In genomic region chr20:258269-258858, GRCh38 we compare ENCODE assay signal across 22 cellular contexts. TPM values are rescaled to one million over a fixed set of nuclear protein-coding genes. Genes with fewer than 3 reads are reported as not detected.
"Had no signal": no experiment of that assay in that cellular context is flagged by ENCODE, and none has a peak within 500 bp of the region (broad histone marks: within the 10 kb centered on the region; RNA-seq: fewer than 3 reads in every experiment).

No MANE protein-coding gene starts in this region.

- H3K36me3 ChIP-seq: esophagus squamous epithelium, heart right ventricle, left ventricle myocardium inferior, spleen, tibial nerve, vagina, WERI-Rb-1 had no signal

- H3K4me1 Mint-ChIP-seq: immature natural killer cell had no signal

- H3K4me3 Mint-ChIP-seq: activated CD4-positive, alpha-beta T cell treated with anti-CD3 and anti-CD28 coated beads, Interleukin-2, amount 10 ng/mL, durations not matched to agents 7 days and 5 days; activated naive CD8-positive, alpha-beta T cell treated with anti-CD3 and anti-CD28 coated beads, Interleukin-2, amount 10 ng/mL, durations not matched to agents 7 days and 5 days; immature natural killer cell; nephron progenitor cell; T-helper 1 cell treated with Interleukin-12 subunit alpha and Interleukin-12 subunit beta and Interleukin-4 antibody, amounts not matched to agents 30 μg/mL and 1 μg/mL, for 36 hours had no signal

- H3K4me3 ChIP-seq: body of pancreas, esophagus squamous epithelium, heart right ventricle, left ventricle myocardium inferior, spleen, tibial nerve, vagina had no signal

- H3K27ac Mint-ChIP-seq: activated CD4-positive, alpha-beta T cell treated with anti-CD3 and anti-CD28 coated beads, Interleukin-2, amount 10 ng/mL, durations not matched to agents 7 days and 5 days; activated naive CD8-positive, alpha-beta T cell treated with anti-CD3 and anti-CD28 coated beads, Interleukin-2, amount 10 ng/mL, durations not matched to agents 7 days and 5 days; immature natural killer cell; nephron progenitor cell; T-helper 1 cell treated with Interleukin-12 subunit alpha and Interleukin-12 subunit beta and Interleukin-4 antibody, amounts not matched to agents 30 μg/mL and 1 μg/mL, for 36 hours had no signal

- H3K4me1 ChIP-seq: esophagus squamous epithelium, heart right ventricle, left ventricle myocardium inferior, spleen, tibial nerve, vagina had no signal

- DNase-seq: activated CD8-positive, alpha-beta memory T cell treated with anti-CD3 and anti-CD28 coated beads for 24 hours; activated CD8-positive, alpha-beta memory T cell treated with anti-CD3 and anti-CD28 coated beads, Interleukin-2, amount 50 U/mL, for 48 hours; activated naive CD8-positive, alpha-beta T cell treated with anti-CD3 and anti-CD28 coated beads, Interleukin-2, amount 10 ng/mL, durations not matched to agents 7 days and 5 days; effector memory CD4-positive, alpha-beta T cell; esophagus squamous epithelium; heart right ventricle; immature natural killer cell; left ventricle myocardium inferior; nephron progenitor cell; spleen; stimulated activated naive CD4-positive, alpha-beta T cell had no signal

- H3K36me3 Mint-ChIP-seq: activated naive CD8-positive, alpha-beta T cell treated with anti-CD3 and anti-CD28 coated beads, Interleukin-2, amount 10 ng/mL, durations not matched to agents 7 days and 5 days; immature natural killer cell had no signal

- H3K27me3 ChIP-seq: body of pancreas, vagina had no signal

- H3K9me3 ChIP-seq: body of pancreas, esophagus squamous epithelium, heart right ventricle, left ventricle myocardium inferior, spleen, tibial nerve, vagina had no signal

- H3K27ac ChIP-seq: body of pancreas, esophagus squamous epithelium, heart right ventricle, left ventricle myocardium inferior, spleen, tibial nerve, vagina, WERI-Rb-1 had no signal

- H3K9me3 Mint-ChIP-seq: activated CD4-positive, alpha-beta T cell treated with anti-CD3 and anti-CD28 coated beads, Interleukin-2, amount 10 ng/mL, durations not matched to agents 7 days and 5 days; activated naive CD8-positive, alpha-beta T cell treated with anti-CD3 and anti-CD28 coated beads, Interleukin-2, amount 10 ng/mL, durations not matched to agents 7 days and 5 days; immature natural killer cell; nephron progenitor cell; T-helper 1 cell treated with Interleukin-12 subunit alpha and Interleukin-12 subunit beta and Interleukin-4 antibody, amounts not matched to agents 30 μg/mL and 1 μg/mL, for 36 hours had no signal

RNA-seq across cellular contexts. Expression of gene DEFB132, which starts 0.8 kb away (rescaled TPM):
- total RNA-seq: activated CD4-positive, alpha-beta T cell treated with anti-CD3 and anti-CD28 coated beads, Interleukin-2, amount 10 ng/mL, durations not matched to agents 7 days and 5 days; activated naive CD8-positive, alpha-beta T cell treated with anti-CD3 and anti-CD28 coated beads, Interleukin-2, amount 10 ng/mL, durations not matched to agents 7 days and 5 days; body of pancreas; cardiac septum; dermis blood vessel endothelial cell; endothelial cell of umbilical vein; esophagus squamous epithelium; left ventricle myocardium inferior; myocyte; renal cortical epithelial cell; spleen; vagina had no signal

RNA-seq across cellular contexts. Expression of gene DEFB129, which starts 31.3 kb away (rescaled TPM):
- total RNA-seq: activated CD4-positive, alpha-beta T cell treated with anti-CD3 and anti-CD28 coated beads, Interleukin-2, amount 10 ng/mL, durations not matched to agents 7 days and 5 days; activated naive CD8-positive, alpha-beta T cell treated with anti-CD3 and anti-CD28 coated beads, Interleukin-2, amount 10 ng/mL, durations not matched to agents 7 days and 5 days; body of pancreas; cardiac septum; dermis blood vessel endothelial cell; endothelial cell of umbilical vein; esophagus squamous epithelium; heart right ventricle; left ventricle myocardium inferior; myocyte; renal cortical epithelial cell; spleen; tibial nerve; vagina had no signal
